Comparison of ENCODE assay signal across 16 cellular contexts in the genomic region with DNA sequence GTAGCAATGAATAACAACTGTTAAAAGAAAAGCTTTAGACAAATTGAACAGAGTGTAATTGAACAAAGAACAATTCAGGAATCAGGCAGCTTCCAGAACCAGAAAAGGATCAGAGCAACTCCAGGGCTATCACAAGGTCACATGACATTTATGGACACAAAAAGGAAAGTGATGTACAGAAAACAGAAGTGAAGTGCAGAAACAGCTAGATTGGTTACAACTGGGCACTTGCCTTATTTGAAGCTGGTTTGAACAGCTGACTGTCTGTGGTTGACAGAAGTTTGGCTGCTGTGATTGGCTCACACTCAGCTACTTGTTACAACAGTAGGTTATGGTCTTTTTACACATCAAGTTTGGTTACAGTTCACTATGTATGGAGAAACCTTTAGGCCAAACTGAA. TPM values are rescaled to one million over a fixed set of nuclear protein-coding genes. Genes with fewer than 3 reads are reported as not detected.
A peak's percentile ranks its signal among the peaks of the same experiment; 100 is the strongest.
DNase-seq lines count a peak whose midpoint lies in the region; ATAC-seq and TF ChIP-seq lines count a peak whose summit lies in the region.
"Had no signal": no experiment of that assay in that cellular context is flagged by ENCODE, and none has a peak within 500 bp of the region (broad histone marks: within the 10 kb centered on the region; RNA-seq: fewer than 3 reads in every experiment).

No MANE protein-coding gene starts in this region.

- ATAC-seq in upper lobe of right lung, result peak; percentile 82
- no peak for ATAC-seq in HG03432 (IDR thresholded peaks at IDR 0.05; ENCODE audit: unreplicated experiment)
- ATAC-seq: GM12878, HCT116, Panc1, Right ventricle myocardium inferior had no signal

- TF ChIP-seq CTCF in HL-60 (IDR thresholded peaks at IDR 0.05; ENCODE audit: insufficient read depth, low read length), result no peak
- TF ChIP-seq CTCF in NB4 (IDR thresholded peaks at IDR 0.05; ENCODE audit: low read depth, low read length), result no peak
- no peak for TF ChIP-seq CTCF in upper lobe of right lung (IDR thresholded peaks at IDR 0.05)

- no peaks in the 10 kb centered on the region for H3K9me3 ChIP-seq in upper lobe of right lung

- no peaks in the 10 kb centered on the region for H3K27me3 ChIP-seq in HL-60 (ENCODE audit: insufficient read depth, poor library complexity, severe bottlenecking)
- no peaks in the 10 kb centered on the region for H3K27me3 ChIP-seq in upper lobe of right lung

- H3K4me3 ChIP-seq in HL-60 (replicated peaks; ENCODE audit: insufficient read depth, low read length) (no peak overlapping the region), NB4 (ENCODE audit: low read depth, low read length) (no peak overlapping the region), upper lobe of right lung (no peak overlapping the region)
- H3K4me3 ChIP-seq: GM12878 had no signal

- no peaks in the 10 kb centered on the region for H3K4me1 ChIP-seq in upper lobe of right lung

- intact Hi-C loops in upper lobe of right lung (cut with DNase I), result no loop called here

- TF ChIP-seq POLR2A in NB4 (IDR thresholded peaks at IDR 0.05; ENCODE audit: extremely low read depth, insufficient read length), result no peak

- H3K36me3 ChIP-seq in upper lobe of right lung, result no peaks in the 10 kb centered on the region

- DNase-seq in HL-60 (ENCODE audit: low read depth in 1 of 2, low spot score in 1 of 2), result peak; percentile 30 to 74
- peak; percentile 19 for DNase-seq in NB4 (ENCODE audit: low read depth)
- DNase-seq in foreskin melanocyte, result peak; percentile 78
- DNase-seq in upper lobe of right lung, result no peak
- no peak for DNase-seq in NCI-H748 treated with DMSO at 0.1 percent for 48 hours (lab: John Stamatoyannopoulos, UW)
- no peak for DNase-seq in NCI-H146 treated with DMSO at 0.1 percent for 48 hours (lab: John Stamatoyannopoulos, UW; ENCODE audit: unreplicated experiment)
- DNase-seq: NCI-H1436 treated with DMSO at 0.1 percent for 48 hours, NCI-H2081 treated with DMSO at 0.1 percent for 48 hours, NCI-H524 treated with DMSO at 0.1 percent for 48 hours, T-helper 2 cell had no signal

- H3K27ac ChIP-seq in HL-60 (replicated peaks) (peak overlapping the region; percentile 3; the same call in 1 of the 2 replicates), upper lobe of right lung (no peak overlapping the region)
- H3K27ac ChIP-seq: C4-2B had no signal

RNA-seq across cellular contexts. Expression of a gene that starts 14.8 kb away (rescaled TPM):
- total RNA-seq in upper lobe of right lung, result 1.1 TPM
- total RNA-seq: Right ventricle myocardium inferior had no signal

RNA-seq across cellular contexts. Expression of a gene that starts 26.2 kb away (rescaled TPM):
- total RNA-seq in upper lobe of right lung, result 72.0 TPM

Comparison
In these comparisons a context has a peak if more than half of its experiments do, and no peak if none do; other contexts are left out.
1. DNase-seq: peak in HL-60 (2 of 2), NB4 (single experiment) and foreskin melanocyte (single experiment); none in upper lobe of right lung (single experiment), NCI-H748 treated with DMSO at 0.1 percent for 48 hours (single experiment) and NCI-H146 treated with DMSO at 0.1 percent for 48 hours (single experiment).